ENCODE assay signal across 8 cellular contexts in genomic region chr3:10164546-10165393, GRCh38. TPM values are rescaled to one million over a fixed set of nuclear protein-coding genes. Genes with fewer than 3 reads are reported as not detected.
DNase-seq lines count a peak whose midpoint lies in the region; ATAC-seq, FAIRE-seq and TF ChIP-seq lines count a peak whose summit lies in the region.

Gene IRAK2 (plus strand): TSS chr3:10164919. CDS start chr3:10164955, 36 bp downstream.

- H3K36me3 ChIP-seq in mucosa of descending colon (ENCODE audit: low read depth) = no peaks in the 10 kb centered on the region

- H3K4me3 ChIP-seq in epithelial cell of proximal tubule (ENCODE audit: low read depth, low read length) (peak within 1 kb of the TSS; percentile 97), mucosa of descending colon (peak within 1 kb of the TSS; percentile 40)

- H3K4me1 ChIP-seq in mucosa of descending colon (ENCODE audit: low read depth) = no peaks in the 10 kb centered on the region

- intact Hi-C loops in mucosa of descending colon (cut with DNase I, micrococcal nuclease) = no loop called here

- TF ChIP-seq POLR2A in GM12892 (IDR thresholded peaks at IDR 0.05; ENCODE audit: low read depth, low read length) = peak; percentile 46; the same call in 1 of the 2 replicates

- DNase-seq in GM12892 (ENCODE audit: insufficient read length) (peak; percentile 84), NCI-H460 (ENCODE audit: extremely low read depth, low read depth) (peak; percentile 38), activated T-cell treated with anti-CD3 and anti-CD28 coated beads for 4 hours (peak; percentile 36), epithelial cell of proximal tubule (ENCODE audit: low read depth) (no peak), mucosa of descending colon (peak; percentile 74 to 85 (median 82)), COR-L47 (lab: John Stamatoyannopoulos, UW) (no peak)
- peak; percentile 21 to 32 for DNase-seq in stimulated activated CD8-positive, alpha-beta memory T cell treated with anti-CD3 and anti-CD28 coated beads, Interleukin-4, amount 100 ng/mL, for 1 hour (ENCODE audit: low read depth in 2 of 2, low spot score in 1 of 2)

- ATAC-seq in HG02571 (IDR thresholded peaks at IDR 0.05; ENCODE audit: unreplicated experiment) (peak; percentile 87), mucosa of descending colon (peak; percentile 97)

- peak; percentile 51 for FAIRE-seq in GM12892 (lab: Jason Lieb, UNC)

- TF ChIP-seq CTCF in epithelial cell of proximal tubule (conservative IDR thresholded peaks at IDR 0.05; ENCODE audit: low read depth, low read length) (peak; percentile 51), mucosa of descending colon (IDR thresholded peaks at IDR 0.05) (peak; percentile 99)

- H3K9me3 ChIP-seq in mucosa of descending colon = no peaks in the 10 kb centered on the region

RNA-seq across cellular contexts. Expression of gene IRAK2, which starts in this region (rescaled TPM):
- polyA plus RNA-seq in GM12892 (2012; ENCODE audit: missing spikeins) = 4.7 TPM
- 2.1 and 2.2 TPM in 2 replicates for total RNA-seq in NCI-H460 (2014; rRNA removed; shearing (Covaris generic))
- polyA plus RNA-seq in NCI-H460 (2014; cell fraction: nucleus; rRNA removed) = 1.3 and 2.5 TPM in 2 replicates
- total RNA-seq in epithelial cell of proximal tubule (15.3 and 22.0 TPM in 2 replicates), mucosa of descending colon (1 to 10 TPM; 1.1 to 3.2 (median 2.4) TPM)

Comparison
In these comparisons a context has a peak if more than half of its experiments do, and no peak if none do; other contexts are left out.
1. DNase-seq: peak in GM12892 (single experiment), NCI-H460 (single experiment), activated T-cell treated with anti-CD3 and anti-CD28 coated beads for 4 hours (single experiment), mucosa of descending colon (3 of 3) and stimulated activated CD8-positive, alpha-beta memory T cell treated with anti-CD3 and anti-CD28 coated beads, Interleukin-4, amount 100 ng/mL, for 1 hour (2 of 2); none in epithelial cell of proximal tubule (single experiment) and COR-L47 (single experiment).